23 cellular contexts compared by ENCODE assay signal in the genomic region with DNA sequence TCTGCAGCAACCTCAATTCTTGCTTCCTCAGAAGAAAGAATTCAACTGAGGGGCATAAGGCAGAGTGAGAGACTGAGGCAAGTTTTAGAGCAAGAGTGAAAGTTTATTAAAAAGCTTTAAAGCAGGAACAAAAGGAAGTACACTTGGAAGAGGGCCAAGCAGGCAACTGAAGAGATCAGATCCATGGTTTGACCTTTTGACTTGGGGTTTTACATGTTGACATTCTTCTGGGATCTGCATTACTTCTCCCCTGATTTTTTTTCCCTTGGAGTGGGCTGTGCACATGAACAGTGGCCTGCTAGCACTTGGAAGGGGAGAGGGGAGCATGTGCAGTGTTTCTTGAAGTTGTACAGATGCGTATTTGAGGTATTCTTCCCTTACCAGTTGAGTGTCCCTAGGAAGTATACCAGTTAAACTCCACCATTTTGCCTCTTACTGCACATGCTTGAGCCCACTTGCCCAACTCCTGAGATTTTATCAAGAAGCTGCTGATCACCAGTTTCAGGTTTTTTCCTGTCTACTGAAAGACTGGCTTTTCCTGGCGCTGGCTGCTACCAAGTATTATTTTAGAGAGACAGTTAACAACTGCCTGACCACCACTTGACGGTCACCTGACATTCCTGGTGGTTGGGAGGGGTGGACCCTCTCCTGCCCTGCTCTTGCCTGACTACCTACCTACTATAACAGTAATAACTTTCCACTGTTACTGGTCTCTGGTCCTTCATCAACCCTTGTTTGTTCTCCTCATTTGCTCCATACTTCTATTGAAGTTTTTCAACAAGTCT. TPM values are rescaled to one million over a fixed set of nuclear protein-coding genes. Genes with fewer than 3 reads are reported as not detected.
"Had no signal": no experiment of that assay in that cellular context is flagged by ENCODE, and none has a peak within 500 bp of the region (broad histone marks: within the 10 kb centered on the region; RNA-seq: fewer than 3 reads in every experiment).

No MANE protein-coding gene starts in this region.

- H3K9me3 Mint-ChIP-seq: type B pancreatic cell had no signal

- H3K27me3 Mint-ChIP-seq: type B pancreatic cell had no signal

- ATAC-seq: activated CD4-positive, alpha-beta T cell treated with anti-CD3 and anti-CD28 coated beads for 36 hours; activated CD8-positive, alpha-beta T cell treated with anti-CD3 and anti-CD28 coated beads, Interleukin-2, amount 10 ng/mL, durations not matched to agents 7 days and 5 days; left colon; natural killer cell had no signal

- H3K4me1 Mint-ChIP-seq: activated CD4-positive, alpha-beta T cell treated with anti-CD3 and anti-CD28 coated beads for 36 hours; immature natural killer cell; natural killer cell had no signal

- H3K27ac Mint-ChIP-seq: activated CD4-positive, alpha-beta T cell treated with anti-CD3 and anti-CD28 coated beads for 36 hours; activated CD8-positive, alpha-beta T cell treated with anti-CD3 and anti-CD28 coated beads, Interleukin-2, amount 10 ng/mL, durations not matched to agents 7 days and 5 days; activated T-helper 1 cell treated with anti-CD3 and anti-CD28 coated beads, Interleukin-12 subunit alpha, Interleukin-12 subunit beta, Interleukin-2, Interleukin-4 antibody, amounts not matched to agents 30 ng/mL and 10 ng/mL and 1 ng/mL, durations not matched to agents 14 hours and 24 hours and 36 hours; immature natural killer cell; natural killer cell; type B pancreatic cell had no signal

- H3K9me3 ChIP-seq: ascending aorta, prostate gland, right lobe of liver had no signal

- H3K4me3 ChIP-seq: ascending aorta, lung, prostate gland, right lobe of liver had no signal

- H3K27me3 ChIP-seq: ascending aorta, right lobe of liver had no signal

- H3K4me1 ChIP-seq: ascending aorta, prostate gland, right lobe of liver had no signal

- H3K36me3 Mint-ChIP-seq: natural killer cell, type B pancreatic cell had no signal

- H3K27ac ChIP-seq: ascending aorta, epithelial cell of prostate, prostate gland, right lobe of liver, VCaP had no signal

- DNase-seq: activated CD4-positive, alpha-beta T cell treated with anti-CD3 and anti-CD28 coated beads for 36 hours; activated CD8-positive, alpha-beta memory T cell treated with anti-CD3 and anti-CD28 coated beads, Interleukin-2, amount 50 U/mL, for 48 hours; activated CD8-positive, alpha-beta T cell treated with anti-CD3 and anti-CD28 coated beads, Interleukin-2, amount 10 ng/mL, durations not matched to agents 7 days and 5 days; activated naive CD4-positive, alpha-beta T cell; caudate nucleus; cortex of kidney; effector memory CD4-positive, alpha-beta T cell; immature natural killer cell; left colon; natural killer cell; occipital lobe; right lobe of liver; stimulated activated CD4-positive, alpha-beta T cell treated with anti-CD3 and anti-CD28 coated beads, Interleukin-12 subunit alpha, Interleukin-12 subunit beta, amount 100 ng/mL, for 4 hours; stimulated activated CD4-positive, alpha-beta T cell treated with anti-CD3 and anti-CD28 coated beads, Interleukin-2, amount 100 ng/mL, for 48 hours; stimulated activated naive CD4-positive, alpha-beta T cell treated with Interleukin-2 at 50 U/mL for 16 hours; T1000 had no signal

- H3K36me3 ChIP-seq: ascending aorta, prostate gland, right lobe of liver had no signal

- H3K4me3 Mint-ChIP-seq: activated CD4-positive, alpha-beta T cell treated with anti-CD3 and anti-CD28 coated beads for 36 hours; activated CD8-positive, alpha-beta T cell treated with anti-CD3 and anti-CD28 coated beads, Interleukin-2, amount 10 ng/mL, durations not matched to agents 7 days and 5 days; activated T-helper 1 cell treated with anti-CD3 and anti-CD28 coated beads, Interleukin-12 subunit alpha, Interleukin-12 subunit beta, Interleukin-2, Interleukin-4 antibody, amounts not matched to agents 30 ng/mL and 10 ng/mL and 1 ng/mL, durations not matched to agents 14 hours and 24 hours and 36 hours; immature natural killer cell; natural killer cell; type B pancreatic cell had no signal

RNA-seq across cellular contexts. Expression of gene TMTC2, which starts 26.0 kb away (rescaled TPM):
- polyA plus RNA-seq: immature natural killer cell had no signal
